In the genomic region with DNA sequence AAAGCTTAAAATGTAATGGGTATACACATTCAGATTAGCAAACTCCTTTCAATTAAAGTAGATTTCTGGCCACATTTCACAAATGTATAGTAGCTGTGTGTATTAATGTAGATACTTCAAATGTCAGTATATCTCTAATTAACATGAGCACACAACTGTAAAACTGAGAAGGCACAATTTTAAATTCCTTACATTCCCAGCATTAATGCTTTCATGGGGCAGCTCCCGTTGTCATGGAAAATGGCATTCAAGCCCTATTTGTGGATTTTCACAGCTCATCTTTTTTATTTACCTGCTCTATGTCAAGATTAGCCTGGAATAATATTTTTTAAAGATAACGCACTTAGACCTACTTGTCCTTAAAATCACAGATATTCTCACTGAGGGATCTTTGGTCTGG, we compare ENCODE assay signal across 2 cellular contexts.
TF ChIP-seq lines count a peak whose summit lies in the region.

No MANE protein-coding gene starts in this region.

TF ChIP-seq in GM23338, 12 proteins besides CTCF, POLR2A, EP300 and RAD21 (continued from another document):
- TF ChIP-seq, protein P1, sequence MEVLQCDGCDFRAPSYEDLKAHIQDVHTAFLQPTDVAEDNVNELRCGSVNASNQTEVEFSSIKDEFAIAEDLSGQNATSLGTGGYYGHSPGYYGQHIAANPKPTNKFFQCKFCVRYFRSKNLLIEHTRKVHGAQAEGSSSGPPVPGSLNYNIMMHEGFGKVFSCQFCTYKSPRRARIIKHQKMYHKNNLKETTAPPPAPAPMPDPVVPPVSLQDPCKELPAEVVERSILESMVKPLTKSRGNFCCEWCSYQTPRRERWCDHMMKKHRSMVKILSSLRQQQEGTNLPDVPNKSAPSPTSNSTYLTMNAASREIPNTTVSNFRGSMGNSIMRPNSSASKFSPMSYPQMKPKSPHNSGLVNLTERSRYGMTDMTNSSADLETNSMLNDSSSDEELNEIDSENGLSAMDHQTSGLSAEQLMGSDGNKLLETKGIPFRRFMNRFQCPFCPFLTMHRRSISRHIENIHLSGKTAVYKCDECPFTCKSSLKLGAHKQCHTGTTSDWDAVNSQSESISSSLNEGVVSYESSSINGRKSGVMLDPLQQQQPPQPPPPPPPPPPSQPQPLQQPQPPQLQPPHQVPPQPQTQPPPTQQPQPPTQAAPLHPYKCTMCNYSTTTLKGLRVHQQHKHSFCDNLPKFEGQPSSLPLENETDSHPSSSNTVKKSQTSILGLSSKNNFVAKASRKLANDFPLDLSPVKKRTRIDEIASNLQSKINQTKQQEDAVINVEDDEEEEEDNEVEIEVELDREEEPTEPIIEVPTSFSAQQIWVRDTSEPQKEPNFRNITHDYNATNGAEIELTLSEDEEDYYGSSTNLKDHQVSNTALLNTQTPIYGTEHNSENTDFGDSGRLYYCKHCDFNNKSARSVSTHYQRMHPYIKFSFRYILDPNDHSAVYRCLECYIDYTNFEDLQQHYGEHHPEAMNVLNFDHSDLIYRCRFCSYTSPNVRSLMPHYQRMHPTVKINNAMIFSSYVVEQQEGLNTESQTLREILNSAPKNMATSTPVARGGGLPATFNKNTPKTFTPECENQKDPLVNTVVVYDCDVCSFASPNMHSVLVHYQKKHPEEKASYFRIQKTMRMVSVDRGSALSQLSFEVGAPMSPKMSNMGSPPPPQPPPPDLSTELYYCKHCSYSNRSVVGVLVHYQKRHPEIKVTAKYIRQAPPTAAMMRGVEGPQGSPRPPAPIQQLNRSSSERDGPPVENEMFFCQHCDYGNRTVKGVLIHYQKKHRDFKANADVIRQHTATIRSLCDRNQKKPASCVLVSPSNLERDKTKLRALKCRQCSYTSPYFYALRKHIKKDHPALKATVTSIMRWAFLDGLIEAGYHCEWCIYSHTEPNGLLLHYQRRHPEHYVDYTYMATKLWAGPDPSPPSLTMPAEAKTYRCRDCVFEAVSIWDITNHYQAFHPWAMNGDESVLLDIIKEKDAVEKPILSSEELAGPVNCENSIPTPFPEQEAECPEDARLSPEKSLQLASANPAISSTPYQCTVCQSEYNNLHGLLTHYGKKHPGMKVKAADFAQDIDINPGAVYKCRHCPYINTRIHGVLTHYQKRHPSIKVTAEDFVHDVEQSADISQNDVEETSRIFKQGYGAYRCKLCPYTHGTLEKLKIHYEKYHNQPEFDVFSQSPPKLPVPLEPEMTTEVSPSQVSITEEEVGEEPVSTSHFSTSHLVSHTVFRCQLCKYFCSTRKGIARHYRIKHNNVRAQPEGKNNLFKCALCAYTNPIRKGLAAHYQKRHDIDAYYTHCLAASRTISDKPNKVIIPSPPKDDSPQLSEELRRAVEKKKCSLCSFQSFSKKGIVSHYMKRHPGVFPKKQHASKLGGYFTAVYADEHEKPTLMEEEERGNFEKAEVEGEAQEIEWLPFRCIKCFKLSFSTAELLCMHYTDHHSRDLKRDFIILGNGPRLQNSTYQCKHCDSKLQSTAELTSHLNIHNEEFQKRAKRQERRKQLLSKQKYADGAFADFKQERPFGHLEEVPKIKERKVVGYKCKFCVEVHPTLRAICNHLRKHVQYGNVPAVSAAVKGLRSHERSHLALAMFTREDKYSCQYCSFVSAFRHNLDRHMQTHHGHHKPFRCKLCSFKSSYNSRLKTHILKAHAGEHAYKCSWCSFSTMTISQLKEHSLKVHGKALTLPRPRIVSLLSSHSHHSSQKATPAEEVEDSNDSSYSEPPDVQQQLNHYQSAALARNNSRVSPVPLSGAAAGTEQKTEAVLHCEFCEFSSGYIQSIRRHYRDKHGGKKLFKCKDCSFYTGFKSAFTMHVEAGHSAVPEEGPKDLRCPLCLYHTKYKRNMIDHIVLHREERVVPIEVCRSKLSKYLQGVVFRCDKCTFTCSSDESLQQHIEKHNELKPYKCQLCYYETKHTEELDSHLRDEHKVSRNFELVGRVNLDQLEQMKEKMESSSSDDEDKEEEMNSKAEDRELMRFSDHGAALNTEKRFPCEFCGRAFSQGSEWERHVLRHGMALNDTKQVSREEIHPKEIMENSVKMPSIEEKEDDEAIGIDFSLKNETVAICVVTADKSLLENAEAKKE (CRISPR knock-in tag; IDR thresholded peaks at IDR 0.05) = no peak

TF ChIP-seq in WTC11, 78 proteins besides CTCF, POLR2A, EP300 and RAD21 (continued from another document and continues in another):
- TF ChIP-seq, protein P2, sequence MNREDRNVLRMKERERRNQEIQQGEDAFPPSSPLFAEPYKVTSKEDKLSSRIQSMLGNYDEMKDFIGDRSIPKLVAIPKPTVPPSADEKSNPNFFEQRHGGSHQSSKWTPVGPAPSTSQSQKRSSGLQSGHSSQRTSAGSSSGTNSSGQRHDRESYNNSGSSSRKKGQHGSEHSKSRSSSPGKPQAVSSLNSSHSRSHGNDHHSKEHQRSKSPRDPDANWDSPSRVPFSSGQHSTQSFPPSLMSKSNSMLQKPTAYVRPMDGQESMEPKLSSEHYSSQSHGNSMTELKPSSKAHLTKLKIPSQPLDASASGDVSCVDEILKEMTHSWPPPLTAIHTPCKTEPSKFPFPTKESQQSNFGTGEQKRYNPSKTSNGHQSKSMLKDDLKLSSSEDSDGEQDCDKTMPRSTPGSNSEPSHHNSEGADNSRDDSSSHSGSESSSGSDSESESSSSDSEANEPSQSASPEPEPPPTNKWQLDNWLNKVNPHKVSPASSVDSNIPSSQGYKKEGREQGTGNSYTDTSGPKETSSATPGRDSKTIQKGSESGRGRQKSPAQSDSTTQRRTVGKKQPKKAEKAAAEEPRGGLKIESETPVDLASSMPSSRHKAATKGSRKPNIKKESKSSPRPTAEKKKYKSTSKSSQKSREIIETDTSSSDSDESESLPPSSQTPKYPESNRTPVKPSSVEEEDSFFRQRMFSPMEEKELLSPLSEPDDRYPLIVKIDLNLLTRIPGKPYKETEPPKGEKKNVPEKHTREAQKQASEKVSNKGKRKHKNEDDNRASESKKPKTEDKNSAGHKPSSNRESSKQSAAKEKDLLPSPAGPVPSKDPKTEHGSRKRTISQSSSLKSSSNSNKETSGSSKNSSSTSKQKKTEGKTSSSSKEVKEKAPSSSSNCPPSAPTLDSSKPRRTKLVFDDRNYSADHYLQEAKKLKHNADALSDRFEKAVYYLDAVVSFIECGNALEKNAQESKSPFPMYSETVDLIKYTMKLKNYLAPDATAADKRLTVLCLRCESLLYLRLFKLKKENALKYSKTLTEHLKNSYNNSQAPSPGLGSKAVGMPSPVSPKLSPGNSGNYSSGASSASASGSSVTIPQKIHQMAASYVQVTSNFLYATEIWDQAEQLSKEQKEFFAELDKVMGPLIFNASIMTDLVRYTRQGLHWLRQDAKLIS (CRISPR knock-in tag; IDR thresholded peaks at IDR 0.05; ENCODE audit: borderline replicate concordance) = no peak
- TF ChIP-seq, protein P3, sequence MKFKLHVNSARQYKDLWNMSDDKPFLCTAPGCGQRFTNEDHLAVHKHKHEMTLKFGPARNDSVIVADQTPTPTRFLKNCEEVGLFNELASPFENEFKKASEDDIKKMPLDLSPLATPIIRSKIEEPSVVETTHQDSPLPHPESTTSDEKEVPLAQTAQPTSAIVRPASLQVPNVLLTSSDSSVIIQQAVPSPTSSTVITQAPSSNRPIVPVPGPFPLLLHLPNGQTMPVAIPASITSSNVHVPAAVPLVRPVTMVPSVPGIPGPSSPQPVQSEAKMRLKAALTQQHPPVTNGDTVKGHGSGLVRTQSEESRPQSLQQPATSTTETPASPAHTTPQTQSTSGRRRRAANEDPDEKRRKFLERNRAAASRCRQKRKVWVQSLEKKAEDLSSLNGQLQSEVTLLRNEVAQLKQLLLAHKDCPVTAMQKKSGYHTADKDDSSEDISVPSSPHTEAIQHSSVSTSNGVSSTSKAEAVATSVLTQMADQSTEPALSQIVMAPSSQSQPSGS (CRISPR knock-in tag; IDR thresholded peaks at IDR 0.05; ENCODE audit: borderline replicate concordance, low read depth) = no peak
- TF ChIP-seq, protein P4, sequence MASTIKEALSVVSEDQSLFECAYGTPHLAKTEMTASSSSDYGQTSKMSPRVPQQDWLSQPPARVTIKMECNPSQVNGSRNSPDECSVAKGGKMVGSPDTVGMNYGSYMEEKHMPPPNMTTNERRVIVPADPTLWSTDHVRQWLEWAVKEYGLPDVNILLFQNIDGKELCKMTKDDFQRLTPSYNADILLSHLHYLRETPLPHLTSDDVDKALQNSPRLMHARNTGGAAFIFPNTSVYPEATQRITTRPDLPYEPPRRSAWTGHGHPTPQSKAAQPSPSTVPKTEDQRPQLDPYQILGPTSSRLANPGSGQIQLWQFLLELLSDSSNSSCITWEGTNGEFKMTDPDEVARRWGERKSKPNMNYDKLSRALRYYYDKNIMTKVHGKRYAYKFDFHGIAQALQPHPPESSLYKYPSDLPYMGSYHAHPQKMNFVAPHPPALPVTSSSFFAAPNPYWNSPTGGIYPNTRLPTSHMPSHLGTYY (CRISPR knock-in tag; IDR thresholded peaks at IDR 0.05) = no peak
- TF ChIP-seq, protein P5, sequence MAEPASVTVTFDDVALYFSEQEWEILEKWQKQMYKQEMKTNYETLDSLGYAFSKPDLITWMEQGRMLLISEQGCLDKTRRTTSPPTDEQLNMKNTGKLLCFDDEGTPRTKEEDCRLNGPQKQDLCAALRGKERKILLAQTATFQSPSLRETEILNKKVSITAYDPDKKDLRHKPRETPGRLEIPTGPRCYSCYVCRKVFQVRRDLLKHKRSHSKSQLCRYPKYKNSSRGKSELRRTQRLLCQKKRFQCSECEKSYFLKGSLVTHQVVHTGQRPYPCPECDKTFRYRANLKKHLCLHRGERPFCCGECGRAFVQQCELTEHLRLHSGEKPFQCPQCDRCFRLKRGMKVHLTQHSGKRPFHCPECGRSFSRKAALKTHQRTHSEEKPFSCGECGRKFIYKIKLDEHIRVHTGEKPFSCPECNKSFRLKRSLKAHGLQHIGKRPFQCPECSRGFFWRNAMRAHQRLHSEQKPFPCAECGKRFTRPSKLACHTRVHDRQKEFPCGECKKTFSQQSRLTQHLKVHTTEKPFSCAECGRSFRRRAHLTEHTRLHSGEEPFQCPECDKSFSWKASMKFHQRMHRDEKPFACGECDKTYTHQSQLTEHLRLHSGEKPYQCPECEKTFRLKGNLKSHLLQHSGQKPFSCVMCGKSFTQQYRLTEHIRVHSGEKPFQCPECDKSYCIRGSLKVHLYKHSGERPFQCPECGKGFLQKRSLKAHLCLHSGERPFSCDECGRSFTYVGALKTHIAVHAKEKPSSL (CRISPR knock-in tag; conservative IDR thresholded peaks at IDR 0.05) = no peak
- TF ChIP-seq KAT7 (CRISPR knock-in tag; IDR thresholded peaks at IDR 0.05; ENCODE audit: borderline replicate concordance) (no peak), IRF2 (CRISPR knock-in tag; IDR thresholded peaks at IDR 0.05; ENCODE audit: borderline replicate concordance, low read depth) (no peak), TEAD4 (CRISPR knock-in tag; IDR thresholded peaks at IDR 0.05) (no peak), ZNF396 (CRISPR knock-in tag; IDR thresholded peaks at IDR 0.05; ENCODE audit: borderline replicate concordance) (no peak), NFE2L1 (CRISPR knock-in tag; IDR thresholded peaks at IDR 0.05) (no peak), MXD4 (CRISPR knock-in tag; IDR thresholded peaks at IDR 0.05; ENCODE audit: borderline replicate concordance) (no peak), ZNF416 (CRISPR knock-in tag; IDR thresholded peaks at IDR 0.05) (no peak), NFYB (CRISPR knock-in tag; conservative IDR thresholded peaks at IDR 0.05; ENCODE audit: low read depth) (no peak)
- TF ChIP-seq, protein P6, sequence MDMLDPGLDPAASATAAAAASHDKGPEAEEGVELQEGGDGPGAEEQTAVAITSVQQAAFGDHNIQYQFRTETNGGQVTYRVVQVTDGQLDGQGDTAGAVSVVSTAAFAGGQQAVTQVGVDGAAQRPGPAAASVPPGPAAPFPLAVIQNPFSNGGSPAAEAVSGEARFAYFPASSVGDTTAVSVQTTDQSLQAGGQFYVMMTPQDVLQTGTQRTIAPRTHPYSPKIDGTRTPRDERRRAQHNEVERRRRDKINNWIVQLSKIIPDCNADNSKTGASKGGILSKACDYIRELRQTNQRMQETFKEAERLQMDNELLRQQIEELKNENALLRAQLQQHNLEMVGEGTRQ (CRISPR knock-in tag; IDR thresholded peaks at IDR 0.05) = no peak
- TF ChIP-seq, protein P7, sequence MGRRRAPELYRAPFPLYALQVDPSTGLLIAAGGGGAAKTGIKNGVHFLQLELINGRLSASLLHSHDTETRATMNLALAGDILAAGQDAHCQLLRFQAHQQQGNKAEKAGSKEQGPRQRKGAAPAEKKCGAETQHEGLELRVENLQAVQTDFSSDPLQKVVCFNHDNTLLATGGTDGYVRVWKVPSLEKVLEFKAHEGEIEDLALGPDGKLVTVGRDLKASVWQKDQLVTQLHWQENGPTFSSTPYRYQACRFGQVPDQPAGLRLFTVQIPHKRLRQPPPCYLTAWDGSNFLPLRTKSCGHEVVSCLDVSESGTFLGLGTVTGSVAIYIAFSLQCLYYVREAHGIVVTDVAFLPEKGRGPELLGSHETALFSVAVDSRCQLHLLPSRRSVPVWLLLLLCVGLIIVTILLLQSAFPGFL (CRISPR knock-in tag; IDR thresholded peaks at IDR 0.05; ENCODE audit: borderline replicate concordance) = no peak
- TF ChIP-seq, protein P8, sequence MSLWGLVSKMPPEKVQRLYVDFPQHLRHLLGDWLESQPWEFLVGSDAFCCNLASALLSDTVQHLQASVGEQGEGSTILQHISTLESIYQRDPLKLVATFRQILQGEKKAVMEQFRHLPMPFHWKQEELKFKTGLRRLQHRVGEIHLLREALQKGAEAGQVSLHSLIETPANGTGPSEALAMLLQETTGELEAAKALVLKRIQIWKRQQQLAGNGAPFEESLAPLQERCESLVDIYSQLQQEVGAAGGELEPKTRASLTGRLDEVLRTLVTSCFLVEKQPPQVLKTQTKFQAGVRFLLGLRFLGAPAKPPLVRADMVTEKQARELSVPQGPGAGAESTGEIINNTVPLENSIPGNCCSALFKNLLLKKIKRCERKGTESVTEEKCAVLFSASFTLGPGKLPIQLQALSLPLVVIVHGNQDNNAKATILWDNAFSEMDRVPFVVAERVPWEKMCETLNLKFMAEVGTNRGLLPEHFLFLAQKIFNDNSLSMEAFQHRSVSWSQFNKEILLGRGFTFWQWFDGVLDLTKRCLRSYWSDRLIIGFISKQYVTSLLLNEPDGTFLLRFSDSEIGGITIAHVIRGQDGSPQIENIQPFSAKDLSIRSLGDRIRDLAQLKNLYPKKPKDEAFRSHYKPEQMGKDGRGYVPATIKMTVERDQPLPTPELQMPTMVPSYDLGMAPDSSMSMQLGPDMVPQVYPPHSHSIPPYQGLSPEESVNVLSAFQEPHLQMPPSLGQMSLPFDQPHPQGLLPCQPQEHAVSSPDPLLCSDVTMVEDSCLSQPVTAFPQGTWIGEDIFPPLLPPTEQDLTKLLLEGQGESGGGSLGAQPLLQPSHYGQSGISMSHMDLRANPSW (CRISPR knock-in tag; conservative IDR thresholded peaks at IDR 0.05; ENCODE audit: low read depth) = no peak
- TF ChIP-seq, protein P9, sequence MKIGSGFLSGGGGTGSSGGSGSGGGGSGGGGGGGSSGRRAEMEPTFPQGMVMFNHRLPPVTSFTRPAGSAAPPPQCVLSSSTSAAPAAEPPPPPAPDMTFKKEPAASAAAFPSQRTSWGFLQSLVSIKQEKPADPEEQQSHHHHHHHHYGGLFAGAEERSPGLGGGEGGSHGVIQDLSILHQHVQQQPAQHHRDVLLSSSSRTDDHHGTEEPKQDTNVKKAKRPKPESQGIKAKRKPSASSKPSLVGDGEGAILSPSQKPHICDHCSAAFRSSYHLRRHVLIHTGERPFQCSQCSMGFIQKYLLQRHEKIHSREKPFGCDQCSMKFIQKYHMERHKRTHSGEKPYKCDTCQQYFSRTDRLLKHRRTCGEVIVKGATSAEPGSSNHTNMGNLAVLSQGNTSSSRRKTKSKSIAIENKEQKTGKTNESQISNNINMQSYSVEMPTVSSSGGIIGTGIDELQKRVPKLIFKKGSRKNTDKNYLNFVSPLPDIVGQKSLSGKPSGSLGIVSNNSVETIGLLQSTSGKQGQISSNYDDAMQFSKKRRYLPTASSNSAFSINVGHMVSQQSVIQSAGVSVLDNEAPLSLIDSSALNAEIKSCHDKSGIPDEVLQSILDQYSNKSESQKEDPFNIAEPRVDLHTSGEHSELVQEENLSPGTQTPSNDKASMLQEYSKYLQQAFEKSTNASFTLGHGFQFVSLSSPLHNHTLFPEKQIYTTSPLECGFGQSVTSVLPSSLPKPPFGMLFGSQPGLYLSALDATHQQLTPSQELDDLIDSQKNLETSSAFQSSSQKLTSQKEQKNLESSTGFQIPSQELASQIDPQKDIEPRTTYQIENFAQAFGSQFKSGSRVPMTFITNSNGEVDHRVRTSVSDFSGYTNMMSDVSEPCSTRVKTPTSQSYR (CRISPR knock-in tag; IDR thresholded peaks at IDR 0.05) = no peak
